Comparison of ENCODE assay signal across 8 cellular contexts in genomic region chr1:2322065-2322571, GRCh38.
DNase-seq lines count a peak whose midpoint lies in the region; ATAC-seq and TF ChIP-seq lines count a peak whose summit lies in the region.

No MANE protein-coding gene starts in this region.

- H2AFZ ChIP-seq in neuronal stem cell (ENCODE audit: low read length), result peak overlapping the region; percentile 92

- no peaks in the 10 kb centered on the region for H3K9me3 ChIP-seq in neuronal stem cell (replicated peaks in 1 of 2; ENCODE audit: control insufficient read depth in 2 of 2, insufficient read depth in 1 of 2, low read depth in 1 of 2, low read length in 2 of 2)

- H2BK5ac ChIP-seq in neuronal stem cell (ENCODE audit: low read length), result no peak overlapping the region

- H3K4me3 ChIP-seq in AG10803 (ENCODE audit: low read length), result peak overlapping the region; percentile 9; the same call in 1 of the 2 replicates
- H3K4me3 ChIP-seq in neuronal stem cell (ENCODE audit: low read length in 2 of 2), result no peak overlapping the region

- H3K36me3 ChIP-seq in neuronal stem cell (replicated peaks in 1 of 2; ENCODE audit: control insufficient read depth in 2 of 2, insufficient read depth in 2 of 2, low read length in 2 of 2), result no peaks in the 10 kb centered on the region

- H4K91ac ChIP-seq in neuronal stem cell (ENCODE audit: low read depth, low read length, poor library complexity), result peak overlapping the region; percentile 53

- H2BK15ac ChIP-seq in neuronal stem cell (ENCODE audit: low read length), result peak overlapping the region; percentile 100

- peaks cover 31 to 64% of the 10 kb centered on the region in 2 donors for H3K4me1 ChIP-seq in neuronal stem cell (ENCODE audit: control insufficient read depth in 2 of 2, insufficient read depth in 1 of 2, low read depth in 1 of 2, low read length in 2 of 2)

- TF ChIP-seq CTCF in AG10803 (conservative IDR thresholded peaks at IDR 0.05; ENCODE audit: low read length), result peak; percentile 16; the same call in 1 of the 2 replicates

- H3K79me1 ChIP-seq in neuronal stem cell (ENCODE audit: low read depth, low read length), result peaks cover 2% of the 10 kb centered on the region

- peak overlapping the region; percentile 100 for H2AK5ac ChIP-seq in neuronal stem cell (ENCODE audit: low read depth, low read length)

- peak overlapping the region; percentile 89 for H2BK120ac ChIP-seq in neuronal stem cell (ENCODE audit: low read depth, low read length)

- H4K8ac ChIP-seq in neuronal stem cell (ENCODE audit: low read depth, low read length), result no peak overlapping the region

- no CpG with 5 or more reads among the region's 30 CpGs for WGBS in neuronal stem cell (ENCODE audit: extremely low coverage in 2 of 2, insufficient read length in 2 of 2, insufficient replicate concordance in 1 of 2), 2 donors

- H3K23ac ChIP-seq in neuronal stem cell (ENCODE audit: low read depth, low read length, poor library complexity), result peak overlapping the region; percentile 55

- no peak overlapping the region for H3K4ac ChIP-seq in neuronal stem cell (ENCODE audit: low read length)

- DNase-seq in AG10803 (ENCODE audit: low read depth), result peak; percentile 95
- DNase-seq in SW480 (ENCODE audit: low spot score), result peak; percentile 51
- DNase-seq in glomerular endothelial cell (ENCODE audit: extremely low read depth, low read depth, low spot score), result peak; percentile 18
- DNase-seq in neuronal stem cell (ENCODE audit: low spot score), result peak; percentile 70
- DNase-seq in NCI-H2107 treated with DMSO at 0.1 percent for 48 hours (lab: John Stamatoyannopoulos, UW; ENCODE audit: unreplicated experiment), result no peak
- DNase-seq in NK-92 treated with Interleukin-12 subunit alpha and Interleukin-12 subunit beta, amount 100 ng/mL, for 24 hours (lab: John Stamatoyannopoulos, UW), result no peak

- H3K14ac ChIP-seq in neuronal stem cell (ENCODE audit: low read length), result peak overlapping the region; percentile 85

- H3K27me3 ChIP-seq in neuronal stem cell (ENCODE audit: control insufficient read depth in 3 of 3, insufficient read depth in 3 of 3, low read depth in 1 of 3, low read length in 3 of 3), result peaks cover 0 to 8% (median 3%) of the 10 kb centered on the region in 3 experiments

- H3K18ac ChIP-seq in neuronal stem cell (ENCODE audit: low read length), result peak overlapping the region; percentile 98

- no peak overlapping the region for H2BK12ac ChIP-seq in neuronal stem cell (ENCODE audit: low read length)

- H3K27ac ChIP-seq in neuronal stem cell (replicated peaks; ENCODE audit: low read length), result peak overlapping the region; percentile 79

- H3K9ac ChIP-seq in neuronal stem cell (ENCODE audit: low read depth, low read length, poor library complexity), result peak overlapping the region; percentile 63

- ATAC-seq in HG02642 (IDR thresholded peaks at IDR 0.05; ENCODE audit: poor library complexity, unreplicated experiment) (no peak), GM21528 (IDR thresholded peaks at IDR 0.05; ENCODE audit: low FRiP score, unreplicated experiment) (no peak)

- no peak overlapping the region for H3K4me2 ChIP-seq in neuronal stem cell (ENCODE audit: insufficient read depth, low read length, poor library complexity, severe bottlenecking)

Comparison
In these comparisons a context has a peak if more than half of its experiments do, and no peak if none do; other contexts are left out.
1. DNase-seq: peak in AG10803 (single experiment), SW480 (single experiment), glomerular endothelial cell (single experiment) and neuronal stem cell (single experiment); none in NCI-H2107 treated with DMSO at 0.1 percent for 48 hours (single experiment) and NK-92 treated with Interleukin-12 subunit alpha and Interleukin-12 subunit beta, amount 100 ng/mL, for 24 hours (single experiment).